Comparison of ENCODE assay signal across 10 cellular contexts in genomic region chr14:35398095-35398584, GRCh38. TPM values are rescaled to one million over a fixed set of nuclear protein-coding genes. Genes with fewer than 3 reads are reported as not detected.
DNase-seq lines count a peak whose midpoint lies in the region; ATAC-seq, FAIRE-seq and TF ChIP-seq lines count a peak whose summit lies in the region.
"Had no signal": no experiment of that assay in that cellular context is flagged by ENCODE, and none has a peak within 500 bp of the region (broad histone marks: within the 10 kb centered on the region; RNA-seq: fewer than 3 reads in every experiment).

No MANE protein-coding gene starts in this region.

- ATAC-seq in CD8-positive, alpha-beta T cell: no peak
- ATAC-seq in PC-3 (peak; percentile 3; the same call in 1 of the 2 replicates), pancreas (no peak)

- TF ChIP-seq POLR2A in esophagus muscularis mucosa (IDR thresholded peaks at IDR 0.05; ENCODE audit: low read depth): no peak

- 32% methylated on average over 3 of the region's 3 CpGs for whole genome bisulfite sequencing in esophagus muscularis mucosa
- WGBS in pancreas, 2 donors: 39 to 40% methylated on average over 3 of the region's 3 CpGs

- H3K4me1 Mint-ChIP-seq in CD8-positive, alpha-beta T cell (ENCODE audit: low read depth): peaks cover 39% of the 10 kb centered on the region

- H3K9me2 ChIP-seq in PC-3 (replicated peaks; ENCODE audit: low read length): no peaks in the 10 kb centered on the region

- H3K36me3 Mint-ChIP-seq in CD8-positive, alpha-beta T cell: peaks cover 45% of the 10 kb centered on the region

- no peak overlapping the region for H3K4me3 ChIP-seq in CD8-positive, alpha-beta T cell (ENCODE audit: low read depth, low read length)
- H3K4me3 ChIP-seq in PC-3 (ENCODE audit: low read length) (no peak overlapping the region), esophagus muscularis mucosa (no peak overlapping the region), pancreas (no peak overlapping the region)

- DNase-seq in CD8-positive, alpha-beta T cell: no peak
- no peak for DNase-seq in PC-3
- no peak for DNase-seq in esophagus muscularis mucosa (ENCODE audit: extremely low spot score)
- DNase-seq in pancreas: no peak
- DNase-seq in GM19240 (ENCODE audit: insufficient read length, low spot score): no peak
- DNase-seq in stimulated activated CD4-positive, alpha-beta T cell treated with anti-CD3 and anti-CD28 coated beads, Interleukin-2, amount 100 ng/mL, for 24 hours: no peak
- no peak for DNase-seq in DMS153 (lab: John Stamatoyannopoulos, UW)
- DNase-seq in mucosa of gallbladder (ENCODE audit: low spot score): no peak
- DNase-seq: GDM1, NCI-H187 had no signal

- no peak overlapping the region for H3K27ac ChIP-seq in CD8-positive, alpha-beta T cell (ENCODE audit: low read depth, low read length)
- H3K27ac ChIP-seq in PC-3 (ENCODE audit: low read length) (no peak overlapping the region), esophagus muscularis mucosa (replicated peaks in 1 of 4) (peak overlapping the region; percentile 99 to 100 (median 100)), pancreas (peak overlapping the region in 3 of 4 donors; percentile 5 to 30 (median 25))

- TF ChIP-seq EP300 in esophagus muscularis mucosa (IDR thresholded peaks at IDR 0.05): no peak

- H3F3A ChIP-seq in PC-3 (ENCODE audit: low read length, unreplicated experiment): peaks cover 7% of the 10 kb centered on the region

- peak overlapping the region; percentile 32 for H3K27ac Mint-ChIP-seq in CD8-positive, alpha-beta T cell

- no peak overlapping the region for H3K9ac ChIP-seq in PC-3 (ENCODE audit: low read length)

- H3K4me1 ChIP-seq in CD8-positive, alpha-beta T cell (ENCODE audit: insufficient read depth, low read length): peaks cover 33% of the 10 kb centered on the region
- H3K4me1 ChIP-seq in PC-3 (ENCODE audit: insufficient read depth, low read length): peaks cover 20% of the 10 kb centered on the region
- H3K4me1 ChIP-seq in esophagus muscularis mucosa: peaks cover 44 to 62% (median 60%) of the 10 kb centered on the region in 4 donors
- peaks cover 0 to 19% (median 9%) of the 10 kb centered on the region in 3 donors for H3K4me1 ChIP-seq in pancreas

- FAIRE-seq in pancreas (lab: Jason Lieb, UNC): no peak

- no peaks in the 10 kb centered on the region for H3K27me3 ChIP-seq in CD8-positive, alpha-beta T cell (ENCODE audit: insufficient read depth, low read length)
- H3K27me3 ChIP-seq in PC-3 (ENCODE audit: low read length) (no peaks in the 10 kb centered on the region), esophagus muscularis mucosa (no peaks in the 10 kb centered on the region), pancreas (no peaks in the 10 kb centered on the region)

- H3K9me3 Mint-ChIP-seq in CD8-positive, alpha-beta T cell: no peaks in the 10 kb centered on the region

- intact Hi-C loops in CD8-positive, alpha-beta T cell (cut with DNase I, micrococcal nuclease): no loop called here
- intact Hi-C loops in PC-3 (cut with micrococcal nuclease): no loop called here
- intact Hi-C loops in esophagus muscularis mucosa (cut with DNase I): no loop called here
- intact Hi-C loops in pancreas (cut with DNase I): no loop called here

- H3K27me3 Mint-ChIP-seq in CD8-positive, alpha-beta T cell (ENCODE audit: low read depth): no peaks in the 10 kb centered on the region

- no peak for TF ChIP-seq CTCF in CD8-positive, alpha-beta T cell (IDR thresholded peaks at IDR 0.05)
- TF ChIP-seq CTCF in PC-3 (conservative IDR thresholded peaks at IDR 0.05; ENCODE audit: low read depth, low read length) (no peak), esophagus muscularis mucosa (IDR thresholded peaks at IDR 0.05) (no peak), pancreas (IDR thresholded peaks at IDR 0.05) (no peak)

- peaks cover 27% of the 10 kb centered on the region for H4K20me1 ChIP-seq in PC-3 (ENCODE audit: low read length)

- peaks cover 17% of the 10 kb centered on the region for H3K79me2 ChIP-seq in PC-3 (ENCODE audit: low read length)

- POLR2A ChIA-PET in CD8-positive, alpha-beta T cell (lab: Charles Lee): interaction anchor here (1.2 to 1.6 kb wide), 2 partner anchors 31 to 106 kb away, joined by 4 to 5 read pairs; partner anchors contain the start of gene PSMA6
- POLR2A ChIA-PET in PC-3 (lab: Charles Lee; ENCODE audit: unreplicated experiment): interaction anchor here (0.6 kb wide), 1 partner anchor 65 kb away, joined by 3 read pairs; no protein-coding TSS in a partner anchor

- no peaks in the 10 kb centered on the region for H3K9me3 ChIP-seq in CD8-positive, alpha-beta T cell (ENCODE audit: low read length)
- H3K9me3 ChIP-seq in PC-3 (ENCODE audit: low read length) (no peaks in the 10 kb centered on the region), esophagus muscularis mucosa (no peaks in the 10 kb centered on the region), pancreas (no peaks in the 10 kb centered on the region)

- no TSS peak for BruUV-seq in PC-3 (replicated peaks; lab: Mats Ljungman, UMichigan)

- no peak overlapping the region for H3K4me2 ChIP-seq in PC-3 (ENCODE audit: low read length)

- H3K4me3 Mint-ChIP-seq in CD8-positive, alpha-beta T cell: no peak overlapping the region

- no peak overlapping the region for H2AFZ ChIP-seq in PC-3 (ENCODE audit: low read length)

- H3K36me3 ChIP-seq in CD8-positive, alpha-beta T cell (ENCODE audit: insufficient read depth, low read length): peaks cover 33% of the 10 kb centered on the region
- H3K36me3 ChIP-seq in PC-3 (ENCODE audit: low read depth, low read length) (peaks cover 27% of the 10 kb centered on the region), esophagus muscularis mucosa (peaks cover 31 to 56% (median 37%) of the 10 kb centered on the region in 4 donors), pancreas (peaks cover 0 to 37% (median 29%) of the 10 kb centered on the region in 3 donors)

- CTCF ChIA-PET in CD8-positive, alpha-beta T cell (lab: Charles Lee): interaction anchor here (1.1 to 9.7 kb wide), 2 partner anchors 17 to 168 kb away, joined by 3 to 88 read pairs; no protein-coding TSS in a partner anchor
- CTCF ChIA-PET in PC-3 (lab: Charles Lee): no interaction called here

RNA-seq across cellular contexts. Expression of gene NFKBIA, which starts 6.4 kb away (rescaled TPM):
- total RNA-seq in CD8-positive, alpha-beta T cell: 1,000 to 10,000 TPM; 1,097 to 1,133 TPM
- total RNA-seq in PC-3 (2014; rRNA removed) (186 and 226 TPM in 2 replicates), esophagus muscularis mucosa (100 to 1,000 TPM; 387 to 416 (median 398) TPM), pancreas (100 to 1,000 TPM in 1 of 6 donors, 10 to 100 TPM in 5; 48.2 to 124 (median 60.1) TPM), mucosa of gallbladder (74.8 TPM)
- polyA plus RNA-seq in pancreas: 100 to 1,000 TPM in 1 of 2 donors, 10 to 100 TPM in 1; 96.9 to 101 TPM

Comparison
In these comparisons a context has a peak if more than half of its experiments do, and no peak if none do; other contexts are left out.
1. H3K27ac ChIP-seq: peak in esophagus muscularis mucosa (4 of 4) and pancreas (3 of 4); none in CD8-positive, alpha-beta T cell (single experiment) and PC-3 (single experiment).